32 cellular contexts compared by ENCODE assay signal in the genomic region with DNA sequence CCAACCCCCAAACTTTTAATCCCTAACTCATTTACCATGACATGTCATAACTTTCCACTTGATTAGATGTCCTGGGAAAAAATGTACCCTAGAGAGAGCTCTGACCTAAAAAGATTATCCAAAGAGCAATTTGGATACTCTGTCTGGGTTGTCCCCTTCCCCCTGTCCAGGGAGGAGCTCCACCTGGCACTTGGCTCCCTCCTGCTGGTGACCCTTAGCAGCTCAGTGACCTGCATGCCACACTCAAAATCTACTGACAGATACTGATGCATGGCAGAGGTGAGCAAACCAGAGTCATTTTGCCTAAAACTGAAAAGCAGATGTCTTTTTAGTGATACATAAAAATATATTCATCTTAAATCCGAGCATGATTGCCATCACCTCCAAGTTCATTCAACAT.
"Had no signal": no experiment of that assay in that cellular context is flagged by ENCODE, and none has a peak within 500 bp of the region (broad histone marks: within the 10 kb centered on the region; RNA-seq: fewer than 3 reads in every experiment).

No MANE protein-coding gene starts in this region.

- H3K36me3 Mint-ChIP-seq: activated CD4-positive, alpha-beta memory T cell treated with anti-CD3 and anti-CD28 coated beads for 36 hours; activated CD8-positive, alpha-beta memory T cell treated with anti-CD3 and anti-CD28 coated beads, Interleukin-2, amount 10 ng/mL, durations not matched to agents 7 days and 5 days; activated naive CD4-positive, alpha-beta T cell treated with anti-CD3 and anti-CD28 coated beads, Interleukin-2, amount 10 ng/mL, durations not matched to agents 7 days and 5 days; activated naive CD4-positive, alpha-beta T cell treated with anti-CD3 and anti-CD28 coated beads, Interleukin-2, amount 50 U/mL, for 72 hours; activated naive CD8-positive, alpha-beta T cell treated with anti-CD3 and anti-CD28 coated beads, Interleukin-2, amount 10 ng/mL, durations not matched to agents 7 days and 5 days; brain had no signal

- H3K27me3 Mint-ChIP-seq: activated CD4-positive, alpha-beta memory T cell treated with anti-CD3 and anti-CD28 coated beads for 36 hours; activated CD4-positive, alpha-beta T cell treated with anti-CD3 and anti-CD28 coated beads for 36 hours; activated CD4-positive, alpha-beta T cell treated with anti-CD3 and anti-CD28 coated beads, Interleukin-2, amount 10 ng/mL, durations not matched to agents 24 days and 14 days; activated CD8-positive, alpha-beta memory T cell treated with anti-CD3 and anti-CD28 coated beads, Interleukin-2, amount 10 ng/mL, durations not matched to agents 7 days and 5 days; activated naive CD4-positive, alpha-beta T cell treated with anti-CD3 and anti-CD28 coated beads, Interleukin-2, amount 10 ng/mL, durations not matched to agents 7 days and 5 days; activated naive CD8-positive, alpha-beta T cell treated with anti-CD3 and anti-CD28 coated beads, Interleukin-2, amount 10 ng/mL, durations not matched to agents 7 days and 5 days; dendritic cell treated with granulocyte-macrophage colony-stimulating factor and Interleukin-4, amounts not matched to agents 40 ng/mL and 50 ng/mL, for 4 days; T-helper 17 cell had no signal

- H3K9me3 ChIP-seq: ascending aorta, esophagus squamous epithelium had no signal

- DNase-seq: activated CD4-positive, alpha-beta memory T cell treated with anti-CD3 and anti-CD28 coated beads for 36 hours; activated CD4-positive, alpha-beta T cell treated with anti-CD3 and anti-CD28 coated beads for 36 hours; activated CD4-positive, alpha-beta T cell treated with anti-CD3 and anti-CD28 coated beads, Interleukin-2, amount 10 ng/mL, durations not matched to agents 24 days and 14 days; activated CD4-positive, CD25-positive, alpha-beta regulatory T cell; activated CD4-positive, CD25-positive, alpha-beta regulatory T cell treated with anti-CD3 and anti-CD28 coated beads, Interleukin-2, amount 50 U/mL, for 72 hours; activated CD8-positive, alpha-beta memory T cell treated with anti-CD3 and anti-CD28 coated beads, Interleukin-2, amount 10 ng/mL, durations not matched to agents 7 days and 5 days; activated CD8-positive, alpha-beta memory T cell treated with anti-CD3 and anti-CD28 coated beads, Interleukin-2, amount 50 U/mL, for 4 hours; activated CD8-positive, alpha-beta T cell treated with anti-CD3 and anti-CD28 coated beads, Interleukin-2, amount 10 ng/mL, durations not matched to agents 7 days and 5 days; activated gamma-delta T cell; activated naive CD4-positive, alpha-beta T cell; activated naive CD4-positive, alpha-beta T cell treated with anti-CD3 and anti-CD28 coated beads, Interleukin-2, amount 10 ng/mL, durations not matched to agents 7 days and 5 days; activated naive CD8-positive, alpha-beta T cell treated with anti-CD3 and anti-CD28 coated beads, Interleukin-2, amount 10 ng/mL, durations not matched to agents 7 days and 5 days; activated T-cell treated with anti-CD3 and anti-CD28 coated beads, Interleukin-2, amount 50 U/mL, for 1 hour; activated T-cell treated with anti-CD3 and anti-CD28 coated beads, Interleukin-2, amount 50 U/mL, for 48 hours; central memory CD4-positive, alpha-beta T cell; dorsolateral prefrontal cortex; effector memory CD4-positive, alpha-beta T cell; esophagus squamous epithelium; foreskin melanocyte; heart right ventricle; T-helper 17 cell; T1000 had no signal

- H3K79me2 ChIP-seq: hepatocyte had no signal

- H3K4me3 Mint-ChIP-seq: activated CD4-positive, alpha-beta memory T cell treated with anti-CD3 and anti-CD28 coated beads for 36 hours; activated CD4-positive, alpha-beta T cell treated with anti-CD3 and anti-CD28 coated beads for 36 hours; activated CD4-positive, alpha-beta T cell treated with anti-CD3 and anti-CD28 coated beads, Interleukin-2, amount 10 ng/mL, durations not matched to agents 24 days and 14 days; activated CD8-positive, alpha-beta memory T cell treated with anti-CD3 and anti-CD28 coated beads, Interleukin-2, amount 10 ng/mL, durations not matched to agents 7 days and 5 days; activated CD8-positive, alpha-beta T cell treated with anti-CD3 and anti-CD28 coated beads, Interleukin-2, amount 10 ng/mL, durations not matched to agents 7 days and 5 days; activated naive CD4-positive, alpha-beta T cell treated with anti-CD3 and anti-CD28 coated beads, Interleukin-2, amount 10 ng/mL, durations not matched to agents 7 days and 5 days; activated naive CD8-positive, alpha-beta T cell treated with anti-CD3 and anti-CD28 coated beads, Interleukin-2, amount 10 ng/mL, durations not matched to agents 7 days and 5 days; brain; dendritic cell treated with granulocyte-macrophage colony-stimulating factor and Interleukin-4, amounts not matched to agents 40 ng/mL and 50 ng/mL, for 4 days; T-helper 17 cell; T-helper 2 cell treated with Interferon-gamma antibody and Interleukin-4, amounts not matched to agents 5 μg/mL and 100 μg/mL, for 36 hours had no signal

- H3K4me1 ChIP-seq: ascending aorta, breast epithelium, esophagus squamous epithelium, gastroesophageal sphincter, heart right ventricle had no signal

- H2AFZ ChIP-seq: hepatocyte had no signal

- H3K4me2 ChIP-seq: hepatocyte had no signal

- H3K27ac ChIP-seq: ascending aorta, breast epithelium, cardiac muscle cell, coronary artery, dorsolateral prefrontal cortex, esophagus squamous epithelium, gastroesophageal sphincter, heart right ventricle, hepatocyte had no signal

- H3K4me3 ChIP-seq: ascending aorta, breast epithelium, cardiac muscle cell, coronary artery, dorsolateral prefrontal cortex, esophagus squamous epithelium, gastroesophageal sphincter, heart right ventricle, hepatocyte had no signal

- H3K27ac Mint-ChIP-seq: activated CD4-positive, alpha-beta memory T cell treated with anti-CD3 and anti-CD28 coated beads for 36 hours; activated CD4-positive, alpha-beta T cell treated with anti-CD3 and anti-CD28 coated beads for 36 hours; activated CD4-positive, alpha-beta T cell treated with anti-CD3 and anti-CD28 coated beads, Interleukin-2, amount 10 ng/mL, durations not matched to agents 24 days and 14 days; activated CD8-positive, alpha-beta memory T cell treated with anti-CD3 and anti-CD28 coated beads, Interleukin-2, amount 10 ng/mL, durations not matched to agents 7 days and 5 days; activated CD8-positive, alpha-beta T cell treated with anti-CD3 and anti-CD28 coated beads, Interleukin-2, amount 10 ng/mL, durations not matched to agents 7 days and 5 days; activated naive CD4-positive, alpha-beta T cell treated with anti-CD3 and anti-CD28 coated beads, Interleukin-2, amount 10 ng/mL, durations not matched to agents 7 days and 5 days; activated naive CD4-positive, alpha-beta T cell treated with anti-CD3 and anti-CD28 coated beads, Interleukin-2, amount 50 U/mL, for 72 hours; activated naive CD8-positive, alpha-beta T cell treated with anti-CD3 and anti-CD28 coated beads, Interleukin-2, amount 10 ng/mL, durations not matched to agents 7 days and 5 days; brain; dendritic cell treated with granulocyte-macrophage colony-stimulating factor and Interleukin-4, amounts not matched to agents 40 ng/mL and 50 ng/mL, for 4 days; T-helper 17 cell; T-helper 2 cell treated with Interferon-gamma antibody and Interleukin-4, amounts not matched to agents 5 μg/mL and 100 μg/mL, for 36 hours had no signal

- H3K36me3 ChIP-seq: ascending aorta, breast epithelium, cardiac muscle cell, esophagus squamous epithelium, gastroesophageal sphincter, heart right ventricle had no signal

- H3K4me1 Mint-ChIP-seq: activated CD4-positive, alpha-beta T cell treated with anti-CD3 and anti-CD28 coated beads for 36 hours; activated CD4-positive, alpha-beta T cell treated with anti-CD3 and anti-CD28 coated beads, Interleukin-2, amount 10 ng/mL, durations not matched to agents 24 days and 14 days; activated CD8-positive, alpha-beta memory T cell treated with anti-CD3 and anti-CD28 coated beads, Interleukin-2, amount 10 ng/mL, durations not matched to agents 7 days and 5 days; activated naive CD4-positive, alpha-beta T cell treated with anti-CD3 and anti-CD28 coated beads, Interleukin-2, amount 10 ng/mL, durations not matched to agents 7 days and 5 days; activated naive CD8-positive, alpha-beta T cell treated with anti-CD3 and anti-CD28 coated beads, Interleukin-2, amount 10 ng/mL, durations not matched to agents 7 days and 5 days; brain; T-helper 17 cell had no signal

- H3K27me3 ChIP-seq: ascending aorta, breast epithelium, cardiac muscle cell, dorsolateral prefrontal cortex, esophagus squamous epithelium, gastroesophageal sphincter, heart right ventricle, hepatocyte had no signal

- ATAC-seq: activated CD4-positive, alpha-beta T cell treated with anti-CD3 and anti-CD28 coated beads for 36 hours; activated CD8-positive, alpha-beta memory T cell treated with anti-CD3 and anti-CD28 coated beads, Interleukin-2, amount 10 ng/mL, durations not matched to agents 7 days and 5 days; activated CD8-positive, alpha-beta T cell treated with anti-CD3 and anti-CD28 coated beads, Interleukin-2, amount 10 ng/mL, durations not matched to agents 7 days and 5 days; activated naive CD4-positive, alpha-beta T cell treated with anti-CD3 and anti-CD28 coated beads, Interleukin-2, amount 50 U/mL, for 72 hours; gastroesophageal sphincter; heart right ventricle; T-helper 17 cell had no signal

- H3K9me3 Mint-ChIP-seq: activated CD4-positive, alpha-beta T cell treated with anti-CD3 and anti-CD28 coated beads, Interleukin-2, amount 10 ng/mL, durations not matched to agents 24 days and 14 days; dendritic cell treated with granulocyte-macrophage colony-stimulating factor and Interleukin-4, amounts not matched to agents 40 ng/mL and 50 ng/mL, for 4 days had no signal
